Comparison of ENCODE assay signal across 16 cellular contexts in genomic region chr6:166078294-166078693, GRCh38.
DNase-seq lines count a peak whose midpoint lies in the region; ATAC-seq and TF ChIP-seq lines count a peak whose summit lies in the region.
"Had no signal": no experiment of that assay in that cellular context is flagged by ENCODE, and none has a peak within 500 bp of the region (broad histone marks: within the 10 kb centered on the region; RNA-seq: fewer than 3 reads in every experiment).

No MANE protein-coding gene starts in this region.

- POLR2A ChIA-PET in WTC11 (lab: Charles Lee) = no interaction called here

- peaks cover 14% of the 10 kb centered on the region for H3K4me1 ChIP-seq in osteoblast (ENCODE audit: insufficient read depth, low read length)
- H3K4me1 ChIP-seq: right lobe of liver had no signal

- CTCF ChIA-PET in WTC11 (lab: Charles Lee) = interaction anchor here (2.6 kb wide), 1 partner anchor 19 kb away, joined by 26 read pairs; no protein-coding TSS in a partner anchor

- TF ChIP-seq CTCF in osteoblast (IDR thresholded peaks at IDR 0.05; ENCODE audit: extremely low read depth, low read depth, low read length) (no peak), progenitor cell of endocrine pancreas (IDR thresholded peaks at IDR 0.05; ENCODE audit: unreplicated experiment) (no peak), WTC11 (IDR thresholded peaks at IDR 0.05) (no peak)

- H3K36me3 ChIP-seq in MG63 = no peaks in the 10 kb centered on the region
- no peaks in the 10 kb centered on the region for H3K36me3 ChIP-seq in osteoblast (ENCODE audit: insufficient read depth, low read length)
- H3K36me3 ChIP-seq: right lobe of liver had no signal

- no peaks in the 10 kb centered on the region for H3K36me3 Mint-ChIP-seq in progenitor cell of endocrine pancreas (ENCODE audit: insufficient read depth)
- no peaks in the 10 kb centered on the region for H3K36me3 Mint-ChIP-seq in WTC11
- H3K36me3 Mint-ChIP-seq: natural killer cell treated with Interleukin-12 subunit alpha and Interleukin-12 subunit beta and Interleukin-15 and Interleukin-18, amount 100 ng/mL, for 72 hours had no signal

- H3K4me3 Mint-ChIP-seq in progenitor cell of endocrine pancreas (ENCODE audit: low read depth) (no peak overlapping the region), WTC11 (no peak overlapping the region)
- H3K4me3 Mint-ChIP-seq: natural killer cell treated with Interleukin-12 subunit alpha and Interleukin-12 subunit beta and Interleukin-15 and Interleukin-18, amount 100 ng/mL, for 72 hours; stimulated activated naive CD8-positive, alpha-beta T cell treated with anti-CD3 and anti-CD28 coated beads, Interleukin-15, Interleukin-2, amounts not matched to agents 100 ng/mL and 50 ng/mL, for 24 hours; T-helper 1 cell treated with Interleukin-12 subunit alpha and Interleukin-12 subunit beta and Interleukin-4 antibody, amounts not matched to agents 30 μg/mL and 1 μg/mL, for 36 hours had no signal

- peak; percentile 85 for DNase-seq in GM03348 (ENCODE audit: low spot score)
- peak; percentile 94 for DNase-seq in MG63
- DNase-seq in fibroblast of gingiva (ENCODE audit: low read depth) = peak; percentile 87
- no peak for DNase-seq in osteoblast (ENCODE audit: insufficient read length, low spot score, missing footprints)
- DNase-seq in substantia nigra (lab: John Stamatoyannopoulos, UW) = no peak
- no peak for DNase-seq in progenitor cell of endocrine pancreas (ENCODE audit: low spot score, unreplicated experiment)
- no peak for DNase-seq in WTC11 (ENCODE audit: low spot score)
- DNase-seq: activated CD4-positive, alpha-beta T cell treated with anti-CD3 and anti-CD28 coated beads for 4 hours; activated T-cell treated with anti-CD3 and anti-CD28 coated beads, Interleukin-2, amount 50 U/mL, for 48 hours; aorta; NCI-H1436; right lobe of liver had no signal

- H3K27me3 Mint-ChIP-seq in progenitor cell of endocrine pancreas (no peaks in the 10 kb centered on the region), WTC11 (ENCODE audit: low read depth) (no peaks in the 10 kb centered on the region; the same call in 1 of the 2 replicates)

- H2AFZ ChIP-seq in osteoblast (ENCODE audit: low read length) = peak overlapping the region; percentile 41

- no peaks in the 10 kb centered on the region for H3K79me2 ChIP-seq in osteoblast (ENCODE audit: insufficient read depth, low read length)

- H3K27ac Mint-ChIP-seq in progenitor cell of endocrine pancreas (no peak overlapping the region), WTC11 (no peak overlapping the region)
- H3K27ac Mint-ChIP-seq: natural killer cell treated with Interleukin-12 subunit alpha and Interleukin-12 subunit beta and Interleukin-15 and Interleukin-18, amount 100 ng/mL, for 72 hours; stimulated activated naive CD8-positive, alpha-beta T cell treated with anti-CD3 and anti-CD28 coated beads, Interleukin-15, Interleukin-2, amounts not matched to agents 100 ng/mL and 50 ng/mL, for 24 hours; T-helper 1 cell treated with Interleukin-12 subunit alpha and Interleukin-12 subunit beta and Interleukin-4 antibody, amounts not matched to agents 30 μg/mL and 1 μg/mL, for 36 hours had no signal

- ATAC-seq in HG02763 (IDR thresholded peaks at IDR 0.05; ENCODE audit: unreplicated experiment) = no peak
- ATAC-seq in WTC11 = no peak
- ATAC-seq: natural killer cell treated with Interleukin-12 subunit alpha and Interleukin-12 subunit beta and Interleukin-15 and Interleukin-18, amount 100 ng/mL, for 72 hours; right lobe of liver had no signal

- H3K4me2 ChIP-seq in osteoblast (ENCODE audit: insufficient read depth, low read length) = peak overlapping the region; percentile 38

- H3K4me3 ChIP-seq in MG63 (no peak overlapping the region), osteoblast (ENCODE audit: insufficient read depth, low read length) (no peak overlapping the region)
- H3K4me3 ChIP-seq: right lobe of liver had no signal

- H3K9me3 Mint-ChIP-seq in progenitor cell of endocrine pancreas (ENCODE audit: low read depth) = no peaks in the 10 kb centered on the region
- H3K9me3 Mint-ChIP-seq in WTC11 = peaks cover 4% of the 10 kb centered on the region; the same call in 1 of the 2 replicates
- H3K9me3 Mint-ChIP-seq: natural killer cell treated with Interleukin-12 subunit alpha and Interleukin-12 subunit beta and Interleukin-15 and Interleukin-18, amount 100 ng/mL, for 72 hours; stimulated activated naive CD8-positive, alpha-beta T cell treated with anti-CD3 and anti-CD28 coated beads, Interleukin-15, Interleukin-2, amounts not matched to agents 100 ng/mL and 50 ng/mL, for 24 hours; T-helper 1 cell treated with Interleukin-12 subunit alpha and Interleukin-12 subunit beta and Interleukin-4 antibody, amounts not matched to agents 30 μg/mL and 1 μg/mL, for 36 hours had no signal

- H3K4me1 Mint-ChIP-seq in progenitor cell of endocrine pancreas (ENCODE audit: low read depth) = no peaks in the 10 kb centered on the region
- H3K4me1 Mint-ChIP-seq in WTC11 = no peaks in the 10 kb centered on the region

- no peaks in the 10 kb centered on the region for H4K20me1 ChIP-seq in osteoblast (ENCODE audit: insufficient read depth, low read length)

- H3K27ac ChIP-seq in osteoblast (ENCODE audit: low read depth, low read length) (peak overlapping the region; percentile 25), substantia nigra (ENCODE audit: low read depth, low read length, poor library complexity, severe bottlenecking) (no peak overlapping the region)
- H3K27ac ChIP-seq: right lobe of liver had no signal

- no peaks in the 10 kb centered on the region for H3K9me3 ChIP-seq in MG63
- H3K9me3 ChIP-seq in osteoblast (ENCODE audit: low read depth, low read length) = no peaks in the 10 kb centered on the region
- H3K9me3 ChIP-seq: right lobe of liver had no signal

- no peaks in the 10 kb centered on the region for H3K27me3 ChIP-seq in MG63
- peaks cover 14% of the 10 kb centered on the region for H3K27me3 ChIP-seq in osteoblast (ENCODE audit: insufficient read depth, low read length)
- H3K27me3 ChIP-seq: right lobe of liver had no signal

TF ChIP-seq in WTC11, 78 proteins besides CTCF, POLR2A, EP300 and RAD21:
- TF ChIP-seq CREB1 (CRISPR knock-in tag; IDR thresholded peaks at IDR 0.05) (no peak), TCF7 (CRISPR knock-in tag; IDR thresholded peaks at IDR 0.05; ENCODE audit: low read depth) (no peak)

Comparison
In these comparisons a context has a peak if more than half of its experiments do, and no peak if none do; other contexts are left out.
1. DNase-seq: peak in GM03348 (single experiment), MG63 (single experiment) and fibroblast of gingiva (single experiment); none in osteoblast (single experiment), substantia nigra (0 of 49), progenitor cell of endocrine pancreas (single experiment) and WTC11 (single experiment).